Comparison of ENCODE assay signal across 8 cellular contexts in genomic region chr16:15027503-15028344, GRCh38. TPM values are rescaled to one million over a fixed set of nuclear protein-coding genes. Genes with fewer than 3 reads are reported as not detected.
DNase-seq lines count a peak whose midpoint lies in the region; ATAC-seq, FAIRE-seq and TF ChIP-seq lines count a peak whose summit lies in the region.
"Not testable (repeated sequence)": the region's sequence is repeated elsewhere in the genome, so short reads cannot be mapped to it uniquely, and the experiment has no call there.

No MANE protein-coding gene starts in this region.

- H3K4me2 ChIP-seq in HCT116 (ENCODE audit: low read length); neural progenitor cell: not testable (repeated sequence)

- H3K9me3 ChIP-seq in HCT116 (ENCODE audit: control insufficient read depth in 1 of 2, insufficient read depth in 1 of 2, low read depth in 1 of 2, low read length in 2 of 2); kidney (ENCODE audit: control insufficient read depth in 1 of 2, low read length in 2 of 2); neural progenitor cell (ENCODE audit: low read depth); skeletal muscle tissue (ENCODE audit: control insufficient read depth in 3 of 3, low read length in 3 of 3); aorta (ENCODE audit: control insufficient read depth, low read length): not testable (repeated sequence)

- WGBS in aorta, 2 donors: 72 to 74% methylated on average over 29 of the region's 29 CpGs

- DNase-seq in HCT116 (ENCODE audit: low read depth, low spot score); MCF 10A (ENCODE audit: unreplicated experiment); endothelial cell (ENCODE audit: low spot score); neural progenitor cell (ENCODE audit: low spot score); aorta: not testable (repeated sequence)
- DNase-seq in activated T-cell treated with anti-CD3 and anti-CD28 coated beads, Interleukin-2, amount 50 U/mL, for 24 hours: peak; percentile 28
- DNase-seq in kidney: peak; percentile 71

- POLR2A ChIA-PET in HCT116 (lab: Charles Lee); MCF 10A (lab: Yijun Ruan, JAX): not testable (repeated sequence)

- H3K9me2 ChIP-seq in HCT116 (ENCODE audit: insufficient read depth): not testable (repeated sequence)

- TF ChIP-seq POLR2A in HCT116 (IDR thresholded peaks at IDR 0.05; ENCODE audit: borderline replicate concordance, extremely low read depth, insufficient read depth, insufficient read length): not testable (repeated sequence)

- H3K9ac ChIP-seq in HCT116 (ENCODE audit: low read length); kidney (ENCODE audit: low read length in 2 of 2); neural progenitor cell: not testable (repeated sequence)
- H3K9ac ChIP-seq in skeletal muscle tissue (ENCODE audit: low read depth in 1 of 3, low read length in 3 of 3): peak overlapping the region in 2 of 3 donors; percentile 23 to 33

- H3K4me1 ChIP-seq in HCT116 (ENCODE audit: control insufficient read depth in 1 of 2, insufficient read depth in 2 of 2, low read length in 2 of 2): peaks cover 0 to 12% of the 10 kb centered on the region in 2 experiments; a peak in 2 of 4 replicates
- H3K4me1 ChIP-seq in kidney (ENCODE audit: control insufficient read depth in 1 of 2, insufficient read depth in 1 of 2, low read depth in 1 of 2, low read length in 2 of 2); neural progenitor cell; aorta (ENCODE audit: control insufficient read depth in 1 of 2, insufficient read depth in 2 of 2, low read length in 2 of 2): not testable (repeated sequence)
- H3K4me1 ChIP-seq in skeletal muscle tissue (ENCODE audit: control insufficient read depth in 3 of 3, insufficient read depth in 3 of 3, low read length in 3 of 3): peaks cover 19 to 31% (median 22%) of the 10 kb centered on the region in 3 donors

- peaks cover 16% of the 10 kb centered on the region; the same call in 1 of the 2 replicates for H3K79me2 ChIP-seq in HCT116 (ENCODE audit: insufficient read depth, low read length)
- H3K79me2 ChIP-seq in neural progenitor cell (ENCODE audit: low read depth): not testable (repeated sequence)

- not testable (repeated sequence) for H3K4me3 ChIP-seq in HCT116 (replicated peaks in 1 of 2; ENCODE audit: low read depth in 1 of 2, low read length in 2 of 2); kidney (ENCODE audit: low read length in 2 of 2); neural progenitor cell; skeletal muscle tissue (ENCODE audit: low read length in 3 of 3); aorta (ENCODE audit: low read length in 2 of 2)

- not testable (repeated sequence) for H3K4me3 Mint-ChIP-seq in activated T-cell treated with anti-CD3 and anti-CD28 coated beads, Interleukin-2, amount 50 U/mL, for 24 hours; MCF 10A (ENCODE audit: unreplicated experiment); neural progenitor cell
- H3K4me3 Mint-ChIP-seq in endothelial cell (ENCODE audit: unreplicated experiment): peak overlapping the region; percentile 35

- peaks cover 23% of the 10 kb centered on the region for H3K4me1 Mint-ChIP-seq in activated T-cell treated with anti-CD3 and anti-CD28 coated beads, Interleukin-2, amount 50 U/mL, for 24 hours (ENCODE audit: low read depth)
- H3K4me1 Mint-ChIP-seq in MCF 10A (ENCODE audit: insufficient read depth, unreplicated experiment) (peaks cover 20% of the 10 kb centered on the region), endothelial cell (ENCODE audit: unreplicated experiment) (peaks cover 16% of the 10 kb centered on the region)
- not testable (repeated sequence) for H3K4me1 Mint-ChIP-seq in neural progenitor cell

- H3K27ac Mint-ChIP-seq in activated T-cell treated with anti-CD3 and anti-CD28 coated beads, Interleukin-2, amount 50 U/mL, for 24 hours: peak overlapping the region; percentile 15
- peak overlapping the region; percentile 28 for H3K27ac Mint-ChIP-seq in MCF 10A (ENCODE audit: low read depth, unreplicated experiment)
- peak overlapping the region; percentile 39 for H3K27ac Mint-ChIP-seq in endothelial cell (ENCODE audit: unreplicated experiment)
- peak overlapping the region; percentile 0 for H3K27ac Mint-ChIP-seq in neural progenitor cell

- not testable (repeated sequence) for BruUV-seq in HCT116 (replicated peaks; lab: Mats Ljungman, UMichigan); MCF 10A (replicated peaks; lab: Mats Ljungman, UMichigan)

- H4K20me1 ChIP-seq in HCT116 (ENCODE audit: insufficient read depth): not testable (repeated sequence)
- H4K20me1 ChIP-seq in neural progenitor cell (ENCODE audit: low read depth): peaks cover 30% of the 10 kb centered on the region

- not testable (repeated sequence) for H3K9me3 Mint-ChIP-seq in activated T-cell treated with anti-CD3 and anti-CD28 coated beads, Interleukin-2, amount 50 U/mL, for 24 hours; MCF 10A (ENCODE audit: unreplicated experiment); endothelial cell (ENCODE audit: unreplicated experiment); neural progenitor cell

- CTCF ChIA-PET in HCT116 (lab: Charles Lee); MCF 10A (lab: Yijun Ruan, JAX): not testable (repeated sequence)

- not testable (repeated sequence) for H3K27me3 Mint-ChIP-seq in activated T-cell treated with anti-CD3 and anti-CD28 coated beads, Interleukin-2, amount 50 U/mL, for 24 hours; MCF 10A (ENCODE audit: insufficient read depth, unreplicated experiment); endothelial cell (ENCODE audit: unreplicated experiment); neural progenitor cell (ENCODE audit: insufficient read depth, low read depth)

- not testable (repeated sequence) for H3K27me3 ChIP-seq in HCT116 (ENCODE audit: insufficient read depth, low read length); neural progenitor cell; skeletal muscle tissue (ENCODE audit: control insufficient read depth in 3 of 3, insufficient read depth in 3 of 3, low read length in 3 of 3); aorta (ENCODE audit: control insufficient read depth in 1 of 2, insufficient read depth in 2 of 2, low read length in 1 of 2)

- FAIRE-seq in kidney (lab: Jason Lieb, UNC): not testable (repeated sequence)

- not testable (repeated sequence) for TF ChIP-seq RAD21 in HCT116 (IDR thresholded peaks at IDR 0.05; ENCODE audit: low read depth)

- ATAC-seq in HCT116 (0 out of 2 replicates have a peak, but pooled peaks have one; percentile 9), aorta (ENCODE audit: low FRiP score) (peak; percentile 51)

- intact Hi-C loops in HCT116 (cut with micrococcal nuclease): loop anchor here (10.0 kb wide), 1 partner anchor 53 kb away; the partner anchor contains the start of gene PDXDC1
- intact Hi-C loops in MCF 10A (cut with micrococcal nuclease); kidney (cut with DNase I); aorta (cut with DNase I): not testable (repeated sequence)

- not testable (repeated sequence) for H3K27ac ChIP-seq in HCT116 (ENCODE audit: low read depth, low read length); kidney (ENCODE audit: low read depth in 2 of 2, low read length in 2 of 2); neural progenitor cell; aorta (ENCODE audit: low read depth in 1 of 2, low read length in 2 of 2)
- peak overlapping the region; percentile 36 for H3K27ac ChIP-seq in skeletal muscle tissue (ENCODE audit: low read depth, low read length)

- RAD21 ChIA-PET in HCT116 (lab: Charles Lee; ENCODE audit: low non-redundant PET in 1 of 2, low total read pairs in 2 of 2, uncharacterized antibody in 2 of 2, unreplicated experiment in 2 of 2): not testable (repeated sequence)

- H3F3A ChIP-seq in neural progenitor cell (ENCODE audit: low read depth): not testable (repeated sequence)

- H3K36me3 ChIP-seq in HCT116 (ENCODE audit: control insufficient read depth in 1 of 2, insufficient read depth in 2 of 2, low read length in 2 of 2) (peaks cover 19% of the 10 kb centered on the region in 2 experiments), kidney (ENCODE audit: control insufficient read depth in 1 of 2, insufficient read depth in 2 of 2, low read length in 2 of 2) (peaks cover 25 to 32% of the 10 kb centered on the region in 2 donors), skeletal muscle tissue (ENCODE audit: control insufficient read depth in 3 of 3, insufficient read depth in 3 of 3, low read length in 3 of 3) (peaks cover 23 to 39% (median 35%) of the 10 kb centered on the region in 3 donors)
- not testable (repeated sequence) for H3K36me3 ChIP-seq in neural progenitor cell; aorta (ENCODE audit: control insufficient read depth in 1 of 2, insufficient read depth in 2 of 2, low read length in 1 of 2)

- H3K36me3 Mint-ChIP-seq in activated T-cell treated with anti-CD3 and anti-CD28 coated beads, Interleukin-2, amount 50 U/mL, for 24 hours (ENCODE audit: low read depth): peaks cover 90% of the 10 kb centered on the region
- H3K36me3 Mint-ChIP-seq in MCF 10A (ENCODE audit: insufficient read depth, unreplicated experiment): peaks cover 90% of the 10 kb centered on the region
- H3K36me3 Mint-ChIP-seq in endothelial cell (ENCODE audit: low read depth, unreplicated experiment): peaks cover 47% of the 10 kb centered on the region
- peaks cover 37% of the 10 kb centered on the region for H3K36me3 Mint-ChIP-seq in neural progenitor cell

- not testable (repeated sequence) for TF ChIP-seq CTCF in HCT116 (IDR thresholded peaks at IDR 0.05 in 2 of 3, conservative IDR thresholded peaks at IDR 0.05 in 1 of 3; ENCODE audit: borderline replicate concordance in 1 of 3, insufficient read depth in 1 of 3, low read depth in 2 of 3, low read length in 2 of 3); MCF 10A (IDR thresholded peaks at IDR 0.05; ENCODE audit: unreplicated experiment); endothelial cell (IDR thresholded peaks at IDR 0.05; ENCODE audit: unreplicated experiment); kidney (IDR thresholded peaks at IDR 0.05; ENCODE audit: borderline replicate concordance, extremely low read depth, insufficient read depth); neural progenitor cell (IDR thresholded peaks at IDR 0.05)

- H2AFZ ChIP-seq in HCT116 (ENCODE audit: low read depth, low read length, poor library complexity, severe bottlenecking); neural progenitor cell (replicated peaks): not testable (repeated sequence)

RNA-seq across cellular contexts. Expression of gene NTAN1, which starts 28.1 kb away (rescaled TPM):
- total RNA-seq in HCT116 (2021; ENCODE audit: unreplicated experiment) (34.4 TPM), MCF 10A (2022) (18.9 and 20.6 TPM in 2 replicates), endothelial cell (ENCODE audit: unreplicated experiment) (86.8 TPM), kidney (27.7 TPM), neural progenitor cell (ENCODE audit: low replicate concordance) (49.2 and 86.0 TPM in 2 replicates), skeletal muscle tissue (39.7 TPM), aorta (10 to 100 TPM; 36.0 to 49.5 TPM)
- polyA plus RNA-seq in HCT116 (2012): 40.0 and 43.9 TPM in 2 replicates
- polyA plus RNA-seq in kidney (ENCODE audit: insufficient read depth, low read depth, low replicate concordance) (55.2 TPM), aorta (10 to 100 TPM; 64.3 to 99.8 TPM)

RNA-seq across cellular contexts. Expression of gene PDXDC1, which starts 52.9 kb away (rescaled TPM):
- total RNA-seq in HCT116 (2021; ENCODE audit: unreplicated experiment) (94.3 TPM), MCF 10A (2022) (70.7 and 97.1 TPM in 2 replicates), endothelial cell (ENCODE audit: unreplicated experiment) (54.8 TPM), kidney (113 TPM), neural progenitor cell (ENCODE audit: low replicate concordance) (68.8 and 69.1 TPM in 2 replicates), skeletal muscle tissue (36.0 TPM), aorta (10 to 100 TPM; 84.7 to 88.1 TPM)
- 59.8 and 65.3 TPM in 2 replicates for polyA plus RNA-seq in HCT116 (2012)
- polyA plus RNA-seq in kidney (ENCODE audit: insufficient read depth, low read depth, low replicate concordance) (56.5 TPM), aorta (10 to 100 TPM; 51.4 to 56.3 TPM)
